8 cellular contexts compared by ENCODE assay signal in the genomic region with DNA sequence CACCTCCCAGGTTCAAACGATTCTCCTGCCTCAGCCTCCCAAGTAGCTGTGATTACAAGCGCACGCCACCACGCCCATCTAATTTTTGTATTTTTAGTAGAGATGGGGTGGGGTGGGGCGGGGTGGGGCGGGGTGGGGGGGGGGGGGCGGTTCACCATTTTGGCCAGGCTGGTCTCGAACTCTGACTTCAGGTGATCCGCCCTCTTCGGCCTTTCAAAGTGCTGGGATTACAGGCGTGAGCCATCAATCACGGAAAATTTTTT. TPM values are rescaled to one million over a fixed set of nuclear protein-coding genes. Genes with fewer than 3 reads are reported as not detected.
A peak's percentile ranks its signal among the peaks of the same experiment; 100 is the strongest.
DNase-seq lines count a peak whose midpoint lies in the region; TF ChIP-seq lines count a peak whose summit lies in the region.

No MANE protein-coding gene starts in this region.

- H3K79me2 ChIP-seq in osteoblast (ENCODE audit: insufficient read depth, low read length) = peaks cover 44% of the 10 kb centered on the region

- no peak for DNase-seq in CD8-positive, alpha-beta memory T cell
- DNase-seq in Peyer's patch = peak in 2 of 3 donors; percentile 28 to 57
- DNase-seq in epithelial cell of proximal tubule (ENCODE audit: low read depth) = no peak
- DNase-seq in osteoblast (ENCODE audit: insufficient read length, low spot score, missing footprints) = no peak
- DNase-seq in amygdala (lab: John Stamatoyannopoulos, UW) = no peak
- DNase-seq in GM10266 (ENCODE audit: extremely low spot score) = no peak
- DNase-seq in stimulated activated CD4-positive, alpha-beta T cell treated with anti-CD3 and anti-CD28 coated beads, Interleukin-1b, Interleukin-23, amount 100 ng/mL, for 48 hours = no peak
- DNase-seq in inferior parietal cortex (ENCODE audit: extremely low spot score) = no peak

- H3K4me3 ChIP-seq in CD8-positive, alpha-beta memory T cell (ENCODE audit: low read length) = peak overlapping the region; percentile 69
- H3K4me3 ChIP-seq in Peyer's patch = peak overlapping the region; percentile 71 to 100 (median 91)
- peak overlapping the region; percentile 99 for H3K4me3 ChIP-seq in epithelial cell of proximal tubule (ENCODE audit: low read depth, low read length)
- peak overlapping the region; percentile 79 for H3K4me3 ChIP-seq in osteoblast (ENCODE audit: insufficient read depth, low read length)

- peak overlapping the region; percentile 92 to 99 (median 97) for H3K27ac Mint-ChIP-seq in CD8-positive, alpha-beta memory T cell

- H3K9me3 Mint-ChIP-seq in CD8-positive, alpha-beta memory T cell = peaks cover 0 to 8% (median 7%) of the 10 kb centered on the region in 5 donors

- H3K27me3 ChIP-seq in CD8-positive, alpha-beta memory T cell (ENCODE audit: insufficient read depth, low read length, poor library complexity, severe bottlenecking) = no peaks in the 10 kb centered on the region
- H3K27me3 ChIP-seq in Peyer's patch = no peaks in the 10 kb centered on the region
- no peaks in the 10 kb centered on the region for H3K27me3 ChIP-seq in osteoblast (ENCODE audit: insufficient read depth, low read length)

- peak overlapping the region; percentile 85 for H3K4me2 ChIP-seq in osteoblast (ENCODE audit: insufficient read depth, low read length)

- peaks cover 5% of the 10 kb centered on the region for H4K20me1 ChIP-seq in osteoblast (ENCODE audit: insufficient read depth, low read length)

- POLR2A ChIA-PET in CD8-positive, alpha-beta memory T cell (lab: Charles Lee) = interaction anchor here (0.7 to 3.5 kb wide), 5 partner anchors 68 to 192 kb away, joined by 3 to 24 read pairs (median 3); a partner anchor contains a TSS

- no peak overlapping the region for H2AFZ ChIP-seq in osteoblast (ENCODE audit: low read length)

- TF ChIP-seq CTCF in Peyer's patch (IDR thresholded peaks at IDR 0.05) (no peak), epithelial cell of proximal tubule (conservative IDR thresholded peaks at IDR 0.05; ENCODE audit: low read depth, low read length) (no peak), osteoblast (IDR thresholded peaks at IDR 0.05; ENCODE audit: extremely low read depth, low read depth, low read length) (no peak), GM10266 (IDR thresholded peaks at IDR 0.05; ENCODE audit: control insufficient read depth, insufficient read depth, low read depth, missing control alignments) (no peak)

- H3K4me3 Mint-ChIP-seq in CD8-positive, alpha-beta memory T cell = peak overlapping the region; percentile 83 to 94 (median 90)

- peaks cover 7% of the 10 kb centered on the region for H3K36me3 ChIP-seq in CD8-positive, alpha-beta memory T cell (ENCODE audit: insufficient read depth, low read length)
- H3K36me3 ChIP-seq in Peyer's patch = peaks cover 0 to 15% (median 0%) of the 10 kb centered on the region in 3 donors
- H3K36me3 ChIP-seq in osteoblast (ENCODE audit: insufficient read depth, low read length) = peaks cover 22% of the 10 kb centered on the region

- H3K4me1 ChIP-seq in CD8-positive, alpha-beta memory T cell (ENCODE audit: insufficient read depth, low read length) = peaks cover 29% of the 10 kb centered on the region
- peaks cover 3 to 31% (median 14%) of the 10 kb centered on the region in 4 donors for H3K4me1 ChIP-seq in Peyer's patch
- H3K4me1 ChIP-seq in osteoblast (ENCODE audit: insufficient read depth, low read length) = peaks cover 16% of the 10 kb centered on the region

- peaks cover 28 to 47% (median 31%) of the 10 kb centered on the region in 3 donors for H3K4me1 Mint-ChIP-seq in CD8-positive, alpha-beta memory T cell

- peaks cover 0 to 36% (median 4%) of the 10 kb centered on the region in 3 donors for H3K36me3 Mint-ChIP-seq in CD8-positive, alpha-beta memory T cell

- CTCF ChIA-PET in CD8-positive, alpha-beta memory T cell (lab: Charles Lee) = interaction anchor here (1.0 to 4.4 kb wide), 5 partner anchors 14 to 88 kb away, joined by 3 to 42 read pairs (median 5); a partner anchor contains a TSS

- peak overlapping the region; percentile 82 for H3K27ac ChIP-seq in CD8-positive, alpha-beta memory T cell (ENCODE audit: low read depth, low read length)
- H3K27ac ChIP-seq in Peyer's patch = peak overlapping the region; percentile 88 to 96 (median 92)
- peak overlapping the region; percentile 64 for H3K27ac ChIP-seq in osteoblast (ENCODE audit: low read depth, low read length)

- no peak for TF ChIP-seq POLR2A in Peyer's patch (IDR thresholded peaks at IDR 0.05)

- H3K27me3 Mint-ChIP-seq in CD8-positive, alpha-beta memory T cell = peaks cover 4 to 11% of the 10 kb centered on the region in 2 donors

- H3K9me3 ChIP-seq in CD8-positive, alpha-beta memory T cell (ENCODE audit: low read length) = no peaks in the 10 kb centered on the region
- H3K9me3 ChIP-seq in Peyer's patch (no peaks in the 10 kb centered on the region), osteoblast (ENCODE audit: low read depth, low read length) (no peaks in the 10 kb centered on the region)

RNA-seq across cellular contexts. Expression of a gene that starts 0.5 kb away (rescaled TPM):
- 100 to 1,000 TPM; 105 TPM for total RNA-seq in CD8-positive, alpha-beta memory T cell
- polyA plus RNA-seq in CD8-positive, alpha-beta memory T cell = 32.1 TPM
- total RNA-seq in Peyer's patch (100 to 1,000 TPM; 102 to 279 (median 168) TPM), epithelial cell of proximal tubule (85.3 and 127 TPM in 2 replicates), osteoblast (26.5 and 30.4 TPM in 2 replicates)

RNA-seq across cellular contexts. Expression of a gene that starts 54.0 kb away (rescaled TPM):
- 10 to 100 TPM; 83.2 to 88.6 TPM for total RNA-seq in CD8-positive, alpha-beta memory T cell
- polyA plus RNA-seq in CD8-positive, alpha-beta memory T cell = 146 TPM
- total RNA-seq in Peyer's patch = 10 to 100 TPM in 3 of 4 donors, 1 to 10 TPM in 1; 9.9 to 45.9 (median 40.3) TPM
- 83.0 and 126 TPM in 2 replicates for total RNA-seq in epithelial cell of proximal tubule
- total RNA-seq in osteoblast = 152 and 161 TPM in 2 replicates

Comparison
In these comparisons a context has a peak if more than half of its experiments do, and no peak if none do; other contexts are left out.
1. DNase-seq: peak in Peyer's patch (2 of 3); none in CD8-positive, alpha-beta memory T cell (0 of 5), epithelial cell of proximal tubule (single experiment), osteoblast (single experiment), amygdala (0 of 56), GM10266 (single experiment), stimulated activated CD4-positive, alpha-beta T cell treated with anti-CD3 and anti-CD28 coated beads, Interleukin-1b, Interleukin-23, amount 100 ng/mL, for 48 hours (single experiment) and inferior parietal cortex (single experiment).
2. Peak in every context shown above with its lines, with median percentiles within 50 percentile points of each other: H3K27ac ChIP-seq and H3K4me3 ChIP-seq.